ENCODE assay signal across 32 cellular contexts in the genomic region with DNA sequence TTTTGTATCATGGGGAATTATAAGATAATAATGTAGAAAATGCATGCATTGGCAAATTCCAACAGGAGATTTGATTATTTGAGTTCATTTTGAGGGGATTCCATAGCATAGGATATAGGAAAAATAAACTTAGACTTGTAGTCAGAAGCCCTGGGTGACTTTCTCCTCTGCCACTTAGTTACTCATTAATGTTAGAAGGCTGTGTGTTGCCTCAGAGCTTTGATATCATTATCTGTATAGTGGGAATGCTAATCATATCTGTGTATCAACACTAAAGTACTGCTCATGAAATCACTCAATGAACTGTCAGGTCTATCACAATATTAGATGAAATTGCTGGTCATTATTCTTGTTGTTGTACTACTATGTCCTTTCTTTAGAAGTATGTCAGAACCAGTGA. TPM values are rescaled to one million over a fixed set of nuclear protein-coding genes. Genes with fewer than 3 reads are reported as not detected.
DNase-seq lines count a peak whose midpoint lies in the region; ATAC-seq, FAIRE-seq and TF ChIP-seq lines count a peak whose summit lies in the region.
"Had no signal": no experiment of that assay in that cellular context is flagged by ENCODE, and none has a peak within 500 bp of the region (broad histone marks: within the 10 kb centered on the region; RNA-seq: fewer than 3 reads in every experiment).

No MANE protein-coding gene starts in this region.

- POLR2A ChIA-PET in HepG2 (lab: Yijun Ruan, JAX) = no interaction called here
- POLR2A ChIA-PET in activated CD8-positive, alpha-beta T cell treated with anti-CD3 and anti-CD28 coated beads for 36 hours (lab: Charles Lee) = no interaction called here

- CTCF ChIA-PET in HepG2 (lab: Yijun Ruan, JAX; ENCODE audit: low intra/inter-chr PET ratio, low total read pairs) = no interaction called here
- CTCF ChIA-PET in activated CD8-positive, alpha-beta T cell treated with anti-CD3 and anti-CD28 coated beads for 36 hours (lab: Charles Lee) = no interaction called here

- H3K79me2 ChIP-seq in HepG2 (ENCODE audit: insufficient read depth, low read length) = no peaks in the 10 kb centered on the region
- H3K79me2 ChIP-seq in Karpas-422 (ENCODE audit: low read length) = no peaks in the 10 kb centered on the region

- H3K4me1 ChIP-seq in right lobe of liver (no peaks in the 10 kb centered on the region), HepG2 (ENCODE audit: insufficient read depth, low read length) (no peaks in the 10 kb centered on the region), Karpas-422 (ENCODE audit: low read length) (no peaks in the 10 kb centered on the region)
- H3K4me1 ChIP-seq: A549, BE2C, BLaER1 had no signal

- TF ChIP-seq EP300 in HepG2 (IDR thresholded peaks at IDR 0.05; ENCODE audit: low read depth in 2 of 2, low read length in 2 of 2) = no peak
- no peak for TF ChIP-seq EP300 in HepG2 (CRISPR knock-in tag; IDR thresholded peaks at IDR 0.05; ENCODE audit: borderline replicate concordance)

- no peaks in the 10 kb centered on the region; the same call in 1 of the 2 replicates for H3K9me2 ChIP-seq in Karpas-422 (replicated peaks; ENCODE audit: insufficient read depth, low read length)

- H4K20me1 ChIP-seq in HepG2 (ENCODE audit: insufficient read depth, low read length) (no peaks in the 10 kb centered on the region), Karpas-422 (ENCODE audit: insufficient read depth, low read depth, low read length) (no peaks in the 10 kb centered on the region)
- H4K20me1 ChIP-seq: BLaER1 had no signal

- intact Hi-C loops in right lobe of liver (cut with DNase I) (no loop called here), HepG2 (cut with micrococcal nuclease; ENCODE audit: unreplicated experiment) (no loop called here)
- intact Hi-C loops in activated CD8-positive, alpha-beta T cell treated with anti-CD3 and anti-CD28 coated beads for 36 hours (cut with micrococcal nuclease) = no loop called here

- TF ChIP-seq CTCF in right lobe of liver (IDR thresholded peaks at IDR 0.05) = no peak
- no peak for TF ChIP-seq CTCF in HepG2 (CRISPR knock-in tag; IDR thresholded peaks at IDR 0.05)
- TF ChIP-seq CTCF in activated CD8-positive, alpha-beta T cell treated with anti-CD3 and anti-CD28 coated beads for 36 hours (IDR thresholded peaks at IDR 0.05) = no peak

- peaks cover 2% of the 10 kb centered on the region for H3K9me3 Mint-ChIP-seq in activated CD8-positive, alpha-beta T cell treated with anti-CD3 and anti-CD28 coated beads for 36 hours

- H3K27ac Mint-ChIP-seq in activated CD8-positive, alpha-beta T cell treated with anti-CD3 and anti-CD28 coated beads for 36 hours = no peak overlapping the region
- H3K27ac Mint-ChIP-seq: CD14-positive monocyte; CD4-positive, alpha-beta memory T cell; CD4-positive, CD25-positive, alpha-beta regulatory T cell; CD8-positive, alpha-beta memory T cell had no signal

- H3K27me3 ChIP-seq in right lobe of liver (no peaks in the 10 kb centered on the region), HepG2 (ENCODE audit: control insufficient read depth in 1 of 2, insufficient read depth in 2 of 2, low read length in 2 of 2) (no peaks in the 10 kb centered on the region), Karpas-422 (ENCODE audit: low read length) (no peaks in the 10 kb centered on the region)
- H3K27me3 ChIP-seq: BE2C, BLaER1 had no signal

- no peaks in the 10 kb centered on the region for H3K4me1 Mint-ChIP-seq in activated CD8-positive, alpha-beta T cell treated with anti-CD3 and anti-CD28 coated beads for 36 hours (ENCODE audit: low read depth)
- H3K4me1 Mint-ChIP-seq: CD14-positive monocyte; CD4-positive, alpha-beta memory T cell; CD4-positive, CD25-positive, alpha-beta regulatory T cell; CD8-positive, alpha-beta memory T cell had no signal

- TF ChIP-seq POLR2A in right lobe of liver (IDR thresholded peaks at IDR 0.05) (no peak), HepG2 (IDR thresholded peaks at IDR 0.05; ENCODE audit: insufficient read depth in 1 of 2, low read depth in 2 of 2, low read length in 2 of 2) (no peak)

- ATAC-seq in right lobe of liver (peak; percentile 61 to 96 (median 81)), HepG2 (no peak), left lobe of liver (peak; percentile 73)
- ATAC-seq in activated CD8-positive, alpha-beta T cell treated with anti-CD3 and anti-CD28 coated beads for 36 hours = no peak
- ATAC-seq: A549, GM12878 had no signal

- H3K9me3 ChIP-seq in right lobe of liver = no peaks in the 10 kb centered on the region
- no peaks in the 10 kb centered on the region for H3K9me3 ChIP-seq in HepG2 (ENCODE audit: low read length)
- H3K9me3 ChIP-seq in Karpas-422 (ENCODE audit: low read length) = no peaks in the 10 kb centered on the region
- H3K9me3 ChIP-seq: A549, BE2C, BLaER1 had no signal

- no peak overlapping the region for H3K4me2 ChIP-seq in HepG2 (ENCODE audit: low read depth, low read length)
- H3K4me2 ChIP-seq in Karpas-422 (ENCODE audit: low read depth, low read length, poor library complexity, severe bottlenecking) = no peak overlapping the region
- H3K4me2 ChIP-seq: A549, BLaER1 had no signal

- in situ Hi-C loops in HepG2 (cut with HindIII; ENCODE audit: extremely low pct_ligation_motif_present, low pct_unique_long_range_greater_than_20kb) = no loop called here

- no peak overlapping the region for H3K4me3 Mint-ChIP-seq in activated CD8-positive, alpha-beta T cell treated with anti-CD3 and anti-CD28 coated beads for 36 hours
- H3K4me3 Mint-ChIP-seq: CD14-positive monocyte; CD4-positive, alpha-beta memory T cell; CD4-positive, CD25-positive, alpha-beta regulatory T cell; CD8-positive, alpha-beta memory T cell had no signal

- no peak for TF ChIP-seq RAD21 in HepG2 (CRISPR knock-in tag; IDR thresholded peaks at IDR 0.05)

- H2AFZ ChIP-seq in HepG2 (ENCODE audit: low read length) (no peak overlapping the region), Karpas-422 (ENCODE audit: low read length) (no peak overlapping the region)

- BruUV-seq in HepG2 (replicated peaks; lab: Mats Ljungman, UMichigan) = no TSS peak

- no peaks in the 10 kb centered on the region for H3K27me3 Mint-ChIP-seq in activated CD8-positive, alpha-beta T cell treated with anti-CD3 and anti-CD28 coated beads for 36 hours
- H3K27me3 Mint-ChIP-seq: CD4-positive, CD25-positive, alpha-beta regulatory T cell; CD8-positive, alpha-beta memory T cell had no signal

- DNase-seq in right lobe of liver = no peak
- no peak for DNase-seq in HepG2 (ENCODE audit: low spot score)
- no peak for DNase-seq in RCC 7860 (ENCODE audit: low spot score)
- no peak for DNase-seq in left lobe of liver (ENCODE audit: low spot score)
- DNase-seq in activated CD8-positive, alpha-beta T cell treated with anti-CD3 and anti-CD28 coated beads for 36 hours = no peak
- no peak for DNase-seq in Karpas-422
- no peak for DNase-seq in T-helper 1 cell
- DNase-seq: BE2C; C1 segment of cervical spinal cord; CD4-positive, alpha-beta memory T cell; CD4-positive, CD25-positive, alpha-beta regulatory T cell; CD8-positive, alpha-beta memory T cell; COR-L47; DMS 273 treated with DMSO at 0.1 percent for 48 hours; DMS153; DMS53; DMS79; DND-41; EL; GDM1 had no signal

- no peaks in the 10 kb centered on the region for H3K36me3 Mint-ChIP-seq in activated CD8-positive, alpha-beta T cell treated with anti-CD3 and anti-CD28 coated beads for 36 hours (ENCODE audit: low read depth)
- H3K36me3 Mint-ChIP-seq: CD14-positive monocyte; CD4-positive, alpha-beta memory T cell; CD4-positive, CD25-positive, alpha-beta regulatory T cell; CD8-positive, alpha-beta memory T cell had no signal

- H3K36me3 ChIP-seq in right lobe of liver = no peaks in the 10 kb centered on the region
- H3K36me3 ChIP-seq in HepG2 (replicated peaks in 1 of 2; ENCODE audit: control insufficient read depth in 1 of 2, insufficient read depth in 2 of 2, low read length in 2 of 2) = no peaks in the 10 kb centered on the region
- no peaks in the 10 kb centered on the region for H3K36me3 ChIP-seq in Karpas-422 (ENCODE audit: insufficient read depth, low read length)
- H3K36me3 ChIP-seq: BE2C, BLaER1 had no signal

- H3K4me3 ChIP-seq in right lobe of liver = no peak overlapping the region
- H3K4me3 ChIP-seq in HepG2 (replicated peaks in 1 of 3; ENCODE audit: insufficient read depth in 1 of 3, low read depth in 2 of 3, low read length in 3 of 3) = no peak overlapping the region
- H3K4me3 ChIP-seq in Karpas-422 (ENCODE audit: low read length) = no peak overlapping the region
- H3K4me3 ChIP-seq: A549, BLaER1, GM12878 had no signal

- H3K9ac ChIP-seq in HepG2 (ENCODE audit: insufficient read depth, low read depth, low read length) = no peak overlapping the region
- no peak overlapping the region for H3K9ac ChIP-seq in Karpas-422 (ENCODE audit: low read length)
- H3K9ac ChIP-seq: BLaER1 had no signal

- no peak overlapping the region for H3K27ac ChIP-seq in right lobe of liver
- no peak overlapping the region for H3K27ac ChIP-seq in HepG2 (ENCODE audit: extremely low read length, insufficient read depth, low read length)
- H3K27ac ChIP-seq in Karpas-422 (ENCODE audit: low read length) = no peak overlapping the region
- H3K27ac ChIP-seq: 22Rv1, A549, BLaER1 had no signal

- FAIRE-seq in HepG2 (lab: Jason Lieb, UNC) = no peak
- FAIRE-seq in RCC 7860 (lab: Jason Lieb, UNC) = peak; percentile 62
- FAIRE-seq: A549, GM12878, GM12892, GM18507, GM19239 had no signal

RNA-seq across cellular contexts. Expression of gene TEX47, which starts 23.0 kb away (rescaled TPM):
- total RNA-seq in right lobe of liver = not detected
- not detected in 2 replicates for total RNA-seq in HepG2 (2016; rRNA removed; fragmentation: Illumina TruSeq; extraction: Trizol)
- total RNA-seq in HepG2 (2016; cell fraction: cytosol; rRNA removed; fragmentation: Illumina TruSeq; extraction: Trizol; ENCODE audit: low read depth) = not detected in 2 replicates
- total RNA-seq in HepG2 (2016; cell fraction: insoluble cytoplasmic fraction; rRNA removed; fragmentation: Illumina TruSeq; extraction: Trizol) = not detected in 2 replicates
- not detected in 2 replicates for total RNA-seq in HepG2 (2016; cell fraction: membrane; rRNA removed; fragmentation: Illumina TruSeq; extraction: Trizol)
- total RNA-seq in HepG2 (2016; cell fraction: nucleus; rRNA removed; fragmentation: Illumina TruSeq; extraction: Trizol) = not detected in 2 replicates
- polyA plus RNA-seq in HepG2 (2011; rRNA removed) = not detected in 2 replicates
- polyA plus RNA-seq in HepG2 (2011; cell fraction: cytosol; rRNA removed) = not detected in 2 replicates
- not detected in 2 replicates for polyA plus RNA-seq in HepG2 (2011; cell fraction: nucleus; rRNA removed)
- not detected in 2 replicates for polyA plus RNA-seq in HepG2 (2012)
- not detected in 2 replicates for polyA plus RNA-seq in HepG2 (2016; cell fraction: cytosol; fragmentation: Illumina TruSeq; extraction: Trizol; ENCODE audit: low read depth)
- polyA plus RNA-seq in HepG2 (2016; cell fraction: insoluble cytoplasmic fraction; fragmentation: Illumina TruSeq; extraction: Trizol; ENCODE audit: low read depth) = not detected in 2 replicates
- not detected in 2 replicates for polyA plus RNA-seq in HepG2 (2016; cell fraction: membrane; fragmentation: Illumina TruSeq; extraction: Trizol; ENCODE audit: low read depth)
- polyA plus RNA-seq in HepG2 (2016; cell fraction: nucleus; fragmentation: Illumina TruSeq; extraction: Trizol; ENCODE audit: insufficient read depth, low read depth) = not detected in 2 replicates
- polyA minus RNA-seq in HepG2 (2011; rRNA and poly(A)+ RNA removed; ENCODE audit: low replicate concordance) = not detected in 2 replicates
- polyA minus RNA-seq in HepG2 (2011; cell fraction: cytosol; rRNA and poly(A)+ RNA removed) = not detected in 2 replicates
- polyA minus RNA-seq in HepG2 (2011; cell fraction: nucleus; rRNA and poly(A)+ RNA removed) = not detected in 2 replicates
- not detected for total RNA-seq in left lobe of liver
- not detected for total RNA-seq in activated CD8-positive, alpha-beta T cell treated with anti-CD3 and anti-CD28 coated beads for 36 hours
- not detected in 2 replicates for total RNA-seq in Karpas-422 (2014; rRNA removed; shearing (Covaris generic); ENCODE audit: low replicate concordance)
- total RNA-seq: A172; CD4-positive, alpha-beta memory T cell; CD4-positive, CD25-positive, alpha-beta regulatory T cell; CD8-positive, alpha-beta memory T cell; Daoy; G401; GM12878 had no signal
- polyA plus RNA-seq: A549; AG04450; CD14-positive monocyte; CD4-positive, alpha-beta memory T cell; CD4-positive, CD25-positive, alpha-beta regulatory T cell; CD8-positive, alpha-beta memory T cell; GM12878 had no signal

RNA-seq across cellular contexts. Expression of gene ZNF804B, which starts 59.1 kb away (rescaled TPM):
- total RNA-seq in right lobe of liver (not detected), HepG2 (2016; rRNA removed; fragmentation: Illumina TruSeq; extraction: Trizol) (not detected in 2 replicates), left lobe of liver (not detected)
- not detected in 2 replicates for total RNA-seq in HepG2 (2016; cell fraction: cytosol; rRNA removed; fragmentation: Illumina TruSeq; extraction: Trizol; ENCODE audit: low read depth)
- total RNA-seq in HepG2 (2016; cell fraction: insoluble cytoplasmic fraction; rRNA removed; fragmentation: Illumina TruSeq; extraction: Trizol) = not detected in 2 replicates
- not detected in 2 replicates for total RNA-seq in HepG2 (2016; cell fraction: membrane; rRNA removed; fragmentation: Illumina TruSeq; extraction: Trizol)
- total RNA-seq in HepG2 (2016; cell fraction: nucleus; rRNA removed; fragmentation: Illumina TruSeq; extraction: Trizol) = not detected in 2 replicates
- polyA plus RNA-seq in HepG2 (2011; rRNA removed) = not detected in 2 replicates
- not detected in 2 replicates for polyA plus RNA-seq in HepG2 (2011; cell fraction: cytosol; rRNA removed)
- not detected in 2 replicates for polyA plus RNA-seq in HepG2 (2011; cell fraction: nucleus; rRNA removed)
- not detected in 2 replicates for polyA plus RNA-seq in HepG2 (2012)
- polyA plus RNA-seq in HepG2 (2016; cell fraction: cytosol; fragmentation: Illumina TruSeq; extraction: Trizol; ENCODE audit: low read depth) = not detected in 2 replicates
- not detected in 2 replicates for polyA plus RNA-seq in HepG2 (2016; cell fraction: insoluble cytoplasmic fraction; fragmentation: Illumina TruSeq; extraction: Trizol; ENCODE audit: low read depth)
- polyA plus RNA-seq in HepG2 (2016; cell fraction: membrane; fragmentation: Illumina TruSeq; extraction: Trizol; ENCODE audit: low read depth) = not detected in 2 replicates
- polyA plus RNA-seq in HepG2 (2016; cell fraction: nucleus; fragmentation: Illumina TruSeq; extraction: Trizol; ENCODE audit: insufficient read depth, low read depth) = not detected in 2 replicates
- polyA minus RNA-seq in HepG2 (2011; rRNA and poly(A)+ RNA removed; ENCODE audit: low replicate concordance) = not detected in 2 replicates
- not detected in 2 replicates for polyA minus RNA-seq in HepG2 (2011; cell fraction: cytosol; rRNA and poly(A)+ RNA removed)
- not detected in 2 replicates for polyA minus RNA-seq in HepG2 (2011; cell fraction: nucleus; rRNA and poly(A)+ RNA removed)
- total RNA-seq in activated CD8-positive, alpha-beta T cell treated with anti-CD3 and anti-CD28 coated beads for 36 hours = not detected
- 0.07 TPM in 1 of 2 replicates, not detected in the other for total RNA-seq in Karpas-422 (2014; rRNA removed; shearing (Covaris generic); ENCODE audit: low replicate concordance)
- total RNA-seq: A172; CD4-positive, alpha-beta memory T cell; CD4-positive, CD25-positive, alpha-beta regulatory T cell; CD8-positive, alpha-beta memory T cell; Daoy; G401; GM12878 had no signal
- polyA plus RNA-seq: A549; AG04450; CD14-positive monocyte; CD4-positive, alpha-beta memory T cell; CD4-positive, CD25-positive, alpha-beta regulatory T cell; CD8-positive, alpha-beta memory T cell; GM12878 had no signal

Comparison
In these comparisons a context has a peak if more than half of its experiments do, and no peak if none do; other contexts are left out.
1. ATAC-seq: peak in right lobe of liver (4 of 4) and left lobe of liver (single experiment); none in HepG2 (single experiment) and activated CD8-positive, alpha-beta T cell treated with anti-CD3 and anti-CD28 coated beads for 36 hours (single experiment).